Comparison of ENCODE assay signal across 8 cellular contexts in genomic region chr2:74148457-74149248, GRCh38. TPM values are rescaled to one million over a fixed set of nuclear protein-coding genes. Genes with fewer than 3 reads are reported as not detected.
DNase-seq lines count a peak whose midpoint lies in the region; ATAC-seq and TF ChIP-seq lines count a peak whose summit lies in the region.

No MANE protein-coding gene starts in this region.

- peaks cover 2% of the 10 kb centered on the region for H3K4me1 Mint-ChIP-seq in T-helper 2 cell treated with Interferon-gamma antibody and Interleukin-4, amounts not matched to agents 5 μg/mL and 100 μg/mL, for 36 hours (ENCODE audit: low read depth)

- H3K9me3 Mint-ChIP-seq in T-helper 2 cell treated with Interferon-gamma antibody and Interleukin-4, amounts not matched to agents 5 μg/mL and 100 μg/mL, for 36 hours, result no peaks in the 10 kb centered on the region

- DNase-seq in G401 (ENCODE audit: low spot score) (peak; percentile 54), NT2/D1 (ENCODE audit: low read depth, low spot score) (no peak), esophagus muscularis mucosa (ENCODE audit: extremely low spot score) (no peak), retinal pigment epithelial cell (ENCODE audit: low read depth) (no peak), globus pallidus (ENCODE audit: low spot score) (no peak)
- no peak for DNase-seq in T-helper 2 cell treated with Interferon-gamma antibody and Interleukin-4, amounts not matched to agents 5 μg/mL and 100 μg/mL, for 36 hours (ENCODE audit: low spot score)
- no peak for DNase-seq in activated CD8-positive, alpha-beta memory T cell treated with anti-CD3 and anti-CD28 coated beads, Interleukin-2, amount 50 U/mL, for 48 hours

- H3K4me3 Mint-ChIP-seq in T-helper 2 cell treated with Interferon-gamma antibody and Interleukin-4, amounts not matched to agents 5 μg/mL and 100 μg/mL, for 36 hours, result no peak overlapping the region

- ATAC-seq in HG02970 (IDR thresholded peaks at IDR 0.05; ENCODE audit: low FRiP score, unreplicated experiment), result no peak

- H3K27me3 ChIP-seq in NT2/D1 (ENCODE audit: insufficient read depth, insufficient read length), result no peaks in the 10 kb centered on the region
- no peaks in the 10 kb centered on the region for H3K27me3 ChIP-seq in esophagus muscularis mucosa

- H3K9me3 ChIP-seq in NT2/D1 (ENCODE audit: insufficient read depth, low read length), result no peaks in the 10 kb centered on the region
- H3K9me3 ChIP-seq in esophagus muscularis mucosa, result no peaks in the 10 kb centered on the region

- H3K36me3 ChIP-seq in NT2/D1 (ENCODE audit: insufficient read depth, insufficient read length, low read length) (peaks cover 39% of the 10 kb centered on the region), esophagus muscularis mucosa (peaks cover 0 to 40% (median 16%) of the 10 kb centered on the region in 4 donors)

- H3K27me3 Mint-ChIP-seq in T-helper 2 cell treated with Interferon-gamma antibody and Interleukin-4, amounts not matched to agents 5 μg/mL and 100 μg/mL, for 36 hours (ENCODE audit: low read depth), result no peaks in the 10 kb centered on the region

- peak overlapping the region; percentile 79 for H3K9ac ChIP-seq in NT2/D1 (ENCODE audit: insufficient read length, low read depth)

- peaks cover 20% of the 10 kb centered on the region for H3K36me3 Mint-ChIP-seq in T-helper 2 cell treated with Interferon-gamma antibody and Interleukin-4, amounts not matched to agents 5 μg/mL and 100 μg/mL, for 36 hours (ENCODE audit: low read depth)

- in situ Hi-C loops in G401 (cut with HindIII; ENCODE audit: low sequenced_read_pairs), result no loop called here

- H3K27ac ChIP-seq in esophagus muscularis mucosa (replicated peaks in 1 of 4), result peak overlapping the region; percentile 80 to 83 (median 80)

- TF ChIP-seq CTCF in esophagus muscularis mucosa (IDR thresholded peaks at IDR 0.05) (no peak), retinal pigment epithelial cell (conservative IDR thresholded peaks at IDR 0.05; ENCODE audit: low read depth, low read length) (no peak)

- intact Hi-C loops in esophagus muscularis mucosa (cut with DNase I), result loop anchor here (10.0 kb wide), 2 partner anchors 224 to 324 kb away; partner anchors contain the start of genes DGUOK and STAMBP

- H3K4me3 ChIP-seq in NT2/D1 (ENCODE audit: insufficient read length, low read depth) (peak overlapping the region; percentile 56), esophagus muscularis mucosa (peak overlapping the region; percentile 86 to 89 (median 87)), retinal pigment epithelial cell (ENCODE audit: low read length) (peak overlapping the region; percentile 88)

- H3K4me1 ChIP-seq in NT2/D1 (ENCODE audit: insufficient read depth, insufficient read length), result no peaks in the 10 kb centered on the region
- H3K4me1 ChIP-seq in esophagus muscularis mucosa, result peaks cover 15 to 41% (median 24%) of the 10 kb centered on the region in 4 donors

- H3K27ac Mint-ChIP-seq in T-helper 2 cell treated with Interferon-gamma antibody and Interleukin-4, amounts not matched to agents 5 μg/mL and 100 μg/mL, for 36 hours, result no peak overlapping the region

- WGBS in esophagus muscularis mucosa, result 53% methylated on average over 16 of the region's 16 CpGs

- no peak for TF ChIP-seq EP300 in esophagus muscularis mucosa (IDR thresholded peaks at IDR 0.05)

- TF ChIP-seq POLR2A in esophagus muscularis mucosa (IDR thresholded peaks at IDR 0.05; ENCODE audit: low read depth), result no peak

RNA-seq across cellular contexts. Expression of gene BOLA3, which starts 0.9 kb away (rescaled TPM):
- 121 and 145 TPM in 2 replicates for total RNA-seq in G401 (2014; rRNA removed; shearing (Covaris generic))
- 10 to 100 TPM; 29.4 to 46.9 (median 42.8) TPM for total RNA-seq in esophagus muscularis mucosa

RNA-seq across cellular contexts. Expression of gene MOB1A, which starts 30.0 kb away (rescaled TPM):
- 74.5 and 107 TPM in 2 replicates for total RNA-seq in G401 (2014; rRNA removed; shearing (Covaris generic))
- 100 to 1,000 TPM; 102 to 129 (median 106) TPM for total RNA-seq in esophagus muscularis mucosa

RNA-seq across cellular contexts. Expression of gene MTHFD2, which starts 49.8 kb away (rescaled TPM):
- 133 and 221 TPM in 2 replicates for total RNA-seq in G401 (2014; rRNA removed; shearing (Covaris generic))
- 10 to 100 TPM; 22.0 to 80.8 (median 43.5) TPM for total RNA-seq in esophagus muscularis mucosa
